Comparison of ENCODE assay signal across 18 cellular contexts in genomic region chr3:49023775-49024174, GRCh38. TPM values are rescaled to one million over a fixed set of nuclear protein-coding genes. Genes with fewer than 3 reads are reported as not detected.
A peak's percentile ranks its signal among the peaks of the same experiment; 100 is the strongest.
DNase-seq lines count a peak whose midpoint lies in the region; ATAC-seq, FAIRE-seq and TF ChIP-seq lines count a peak whose summit lies in the region.
"Had no signal": no experiment of that assay in that cellular context is flagged by ENCODE, and none has a peak within 500 bp of the region (broad histone marks: within the 10 kb centered on the region; RNA-seq: fewer than 3 reads in every experiment).

No MANE protein-coding gene starts in this region.

- no peak for FAIRE-seq in A549 (lab: Jason Lieb, UNC)

- peaks cover 84% of the 10 kb centered on the region for H3K36me3 Mint-ChIP-seq in Caco-2 (ENCODE audit: insufficient read depth, unreplicated experiment)
- peaks cover 58% of the 10 kb centered on the region for H3K36me3 Mint-ChIP-seq in activated CD4-positive, alpha-beta memory T cell treated with anti-CD3 and anti-CD28 coated beads for 36 hours
- H3K36me3 Mint-ChIP-seq in immature natural killer cell, result peaks cover 0 to 14% (median 0%) of the 10 kb centered on the region in 3 donors

- no peak overlapping the region for H3K27ac ChIP-seq in A549
- H3K27ac ChIP-seq: right atrium auricular region, WERI-Rb-1 had no signal

- H3K4me3 Mint-ChIP-seq in Caco-2 (ENCODE audit: unreplicated experiment) (peak overlapping the region; percentile 88), immature natural killer cell (peak overlapping the region; percentile 33 to 97 (median 91))
- peak overlapping the region; percentile 97 for H3K4me3 Mint-ChIP-seq in activated CD4-positive, alpha-beta memory T cell treated with anti-CD3 and anti-CD28 coated beads for 36 hours

- H3K4me1 ChIP-seq in A549 (peaks cover 36% of the 10 kb centered on the region), Caco-2 (peaks cover 15% of the 10 kb centered on the region)

- TF ChIP-seq RAD21 in A549 (conservative IDR thresholded peaks at IDR 0.05 in 1 of 2, IDR thresholded peaks at IDR 0.05 in 1 of 2), result no peak

- BruUV-seq in Caco-2 (replicated peaks; lab: Mats Ljungman, UMichigan), result TSS peak; percentile 34

- peaks cover 5% of the 10 kb centered on the region for H3K36me3 ChIP-seq in Caco-2 (ENCODE audit: control insufficient read depth, insufficient read depth, low read length)

- 94% methylated on average over 4 of the region's 4 CpGs for WGBS in A549 (ENCODE audit: missing lambda C conversion rate)

- ATAC-seq in A549 (no peak), GM21423 (IDR thresholded peaks at IDR 0.05; ENCODE audit: unreplicated experiment) (no peak), HG03097 (IDR thresholded peaks at IDR 0.05; ENCODE audit: low FRiP score, unreplicated experiment) (no peak)
- ATAC-seq: left colon had no signal

- H3K4me1 Mint-ChIP-seq in Caco-2 (ENCODE audit: low read depth, unreplicated experiment) (peaks cover 14% of the 10 kb centered on the region), immature natural killer cell (peaks cover 49 to 54% of the 10 kb centered on the region in 2 donors)
- H3K4me1 Mint-ChIP-seq in activated CD4-positive, alpha-beta memory T cell treated with anti-CD3 and anti-CD28 coated beads for 36 hours (ENCODE audit: low read depth), result peaks cover 64% of the 10 kb centered on the region

- intact Hi-C loops in Caco-2 (cut with micrococcal nuclease; ENCODE audit: unreplicated experiment), result loop anchor here (10.0 kb wide), 1 partner anchor 131 kb away; no protein-coding TSS in a partner anchor
- intact Hi-C loops in activated CD4-positive, alpha-beta memory T cell treated with anti-CD3 and anti-CD28 coated beads for 36 hours (cut with micrococcal nuclease), result loop anchor here (5.0 to 10.0 kb wide), 4 partner anchors 306 to 421 kb away; partner anchors contain the start of genes IP6K2, RHOA, TCTA and USP4

- H3K27ac Mint-ChIP-seq in Caco-2 (ENCODE audit: unreplicated experiment) (no peak overlapping the region), immature natural killer cell (peak overlapping the region in 5 of 6 donors; percentile 14 to 81 (median 32))
- H3K27ac Mint-ChIP-seq in activated CD4-positive, alpha-beta memory T cell treated with anti-CD3 and anti-CD28 coated beads for 36 hours, result peak overlapping the region; percentile 58

- H3K9me3 ChIP-seq in A549 (no peaks in the 10 kb centered on the region), Caco-2 (no peaks in the 10 kb centered on the region)
- H3K9me3 ChIP-seq: right atrium auricular region had no signal

- H3K27me3 Mint-ChIP-seq in Caco-2 (ENCODE audit: insufficient read depth, unreplicated experiment), result no peaks in the 10 kb centered on the region
- H3K27me3 Mint-ChIP-seq in activated CD4-positive, alpha-beta memory T cell treated with anti-CD3 and anti-CD28 coated beads for 36 hours, result no peaks in the 10 kb centered on the region
- peaks cover 6 to 19% (median 8%) of the 10 kb centered on the region in 3 donors for H3K27me3 Mint-ChIP-seq in immature natural killer cell (ENCODE audit: low read depth in 3 of 3)

- no peaks in the 10 kb centered on the region for H3K9me3 Mint-ChIP-seq in Caco-2 (ENCODE audit: unreplicated experiment)
- H3K9me3 Mint-ChIP-seq in activated CD4-positive, alpha-beta memory T cell treated with anti-CD3 and anti-CD28 coated beads for 36 hours, result no peaks in the 10 kb centered on the region
- H3K9me3 Mint-ChIP-seq in immature natural killer cell, result no peaks in the 10 kb centered on the region
- H3K9me3 Mint-ChIP-seq: CD14-positive monocyte had no signal

- DNase-seq in A549 (ENCODE audit: low read depth in 1 of 2, low spot score in 1 of 2) (no peak), Caco-2 (no peak), immature natural killer cell (no peak), NCI-H82 (lab: John Stamatoyannopoulos, UW) (no peak)
- DNase-seq in activated CD4-positive, alpha-beta memory T cell treated with anti-CD3 and anti-CD28 coated beads for 36 hours, result no peak
- no peak for DNase-seq in activated effector memory CD4-positive, alpha-beta T cell treated with Interleukin-2 at 50 U/mL for 16 hours
- DNase-seq: GDM1; GOT3; KG1; left colon; NCI-H1930; SHP77; stimulated activated CD4-positive, alpha-beta T cell treated with anti-CD3 and anti-CD28 coated beads, Interleukin-2, amount 100 ng/mL, for 24 hours; WERI-Rb-1 had no signal

- no peaks in the 10 kb centered on the region for H3K27me3 ChIP-seq in Caco-2 (replicated peaks; ENCODE audit: control insufficient read depth, insufficient read depth, low read length)
- H3K27me3 ChIP-seq: right atrium auricular region had no signal

- TF ChIP-seq CTCF in A549 (IDR thresholded peaks at IDR 0.05) (no peak), Caco-2 (IDR thresholded peaks at IDR 0.05; ENCODE audit: insufficient read depth in 1 of 2, low read depth in 1 of 2, low read length in 1 of 2, severe bottlenecking in 1 of 2, unreplicated experiment in 1 of 2) (no peak)

- TF ChIP-seq POLR2A in A549 (IDR thresholded peaks at IDR 0.05; ENCODE audit: low read length), result no peak

- H3K4me3 ChIP-seq in A549 (no peak overlapping the region), Caco-2 (ENCODE audit: low read depth, low read length) (no peak overlapping the region)
- H3K4me3 ChIP-seq: right atrium auricular region had no signal

- TF ChIP-seq EP300 in A549 (IDR thresholded peaks at IDR 0.05), result no peak

- CTCF ChIA-PET in A549 (lab: Yijun Ruan, JAX), result interaction anchor here (0.9 to 30.1 kb wide), 5 partner anchors 9 to 43 kb away, joined by 3 to 385 read pairs (median 6); partner anchors contain the start of gene P4HTM
- CTCF ChIA-PET in Caco-2 (lab: Charles Lee), result interaction anchor here (0.6 to 0.9 kb wide), 2 partner anchors 29 to 36 kb away, joined by 4 read pairs; no protein-coding TSS in a partner anchor
- CTCF ChIA-PET in activated CD4-positive, alpha-beta memory T cell treated with anti-CD3 and anti-CD28 coated beads for 36 hours (lab: Charles Lee), result interaction anchor here (1.3 to 6.3 kb wide), 2 partner anchors 16 to 35 kb away, joined by 5 to 88 read pairs; partner anchors contain the start of genes P4HTM and WDR6

- POLR2A ChIA-PET in A549 (lab: Yijun Ruan, JAX) (interaction anchor here (2.2 to 4.6 kb wide), 2 partner anchors 17 to 71 kb away, joined by 7 to 57 read pairs; partner anchors contain the start of genes QRICH1 and WDR6), Caco-2 (lab: Charles Lee) (interaction anchor here (0.6 to 4.4 kb wide), 2 partner anchors 12 to 16 kb away, joined by 3 to 92 read pairs; partner anchors contain the start of gene WDR6)
- POLR2A ChIA-PET in activated CD4-positive, alpha-beta memory T cell treated with anti-CD3 and anti-CD28 coated beads for 36 hours (lab: Charles Lee), result interaction anchor here (0.7 to 9.7 kb wide), 4 partner anchors 14 to 71 kb away, joined by 3 to 135 read pairs (median 4); partner anchors contain the start of genes P4HTM, QRICH1 and WDR6

- H3K4me2 ChIP-seq in A549, result peak overlapping the region; percentile 82; the same call in 2 of the 3 replicates

RNA-seq across cellular contexts. Expression of gene NDUFAF3, which starts 1.9 kb away (rescaled TPM):
- polyA plus RNA-seq in A549 (2011; rRNA removed) (44.3 and 46.5 TPM in 2 replicates), A549 (2017; fragmentation: RNase III; extraction: RNeasy Plus Mini Kit Qiagen cat#74134 plus additional on column Dnase treatment) (68.1 to 76.9 TPM (median 71.4 TPM) in 3 replicates), immature natural killer cell (100 to 1,000 TPM; 118 to 204 (median 142) TPM)
- 117 and 142 TPM in 2 replicates for polyA plus RNA-seq in A549 (2012; cell fraction: cytosol; rRNA removed)
- 75.9 and 117 TPM in 2 replicates for polyA plus RNA-seq in A549 (2012; cell fraction: nucleus; rRNA removed)
- polyA minus RNA-seq in A549 (2011; rRNA and poly(A)+ RNA removed), result 52.6 and 55.7 TPM in 2 replicates
- 65.9 and 68.7 TPM in 2 replicates for total RNA-seq in Caco-2 (2022)
- 100 to 1,000 TPM; 101 to 106 TPM for total RNA-seq in activated CD4-positive, alpha-beta memory T cell treated with anti-CD3 and anti-CD28 coated beads for 36 hours

RNA-seq across cellular contexts. Expression of gene DALRD3, which starts 5.4 kb away (rescaled TPM):
- polyA plus RNA-seq in A549 (2011; rRNA removed), result 35.8 and 47.1 TPM in 2 replicates
- 41.1 and 49.9 TPM in 2 replicates for polyA plus RNA-seq in A549 (2012; cell fraction: cytosol; rRNA removed)
- 126 and 127 TPM in 2 replicates for polyA plus RNA-seq in A549 (2012; cell fraction: nucleus; rRNA removed)
- 20.1 to 21.4 TPM (median 20.5 TPM) in 3 replicates for polyA plus RNA-seq in A549 (2017; fragmentation: RNase III; extraction: RNeasy Plus Mini Kit Qiagen cat#74134 plus additional on column Dnase treatment)
- 60.7 and 76.0 TPM in 2 replicates for polyA minus RNA-seq in A549 (2011; rRNA and poly(A)+ RNA removed)
- 21.4 and 21.5 TPM in 2 replicates for total RNA-seq in Caco-2 (2022)
- 10 to 100 TPM; 26.2 to 26.5 TPM for total RNA-seq in activated CD4-positive, alpha-beta memory T cell treated with anti-CD3 and anti-CD28 coated beads for 36 hours
- 10 to 100 TPM; 17.1 to 26.9 (median 21.8) TPM for polyA plus RNA-seq in immature natural killer cell

RNA-seq across cellular contexts. Expression of gene IMPDH2, which starts 5.4 kb away (rescaled TPM):
- polyA plus RNA-seq in A549 (2011; rRNA removed) (212 and 222 TPM in 2 replicates), A549 (2017; fragmentation: RNase III; extraction: RNeasy Plus Mini Kit Qiagen cat#74134 plus additional on column Dnase treatment) (175 to 203 TPM (median 177 TPM) in 3 replicates), immature natural killer cell (10 to 100 TPM; 44.8 to 52.6 (median 52.0) TPM)
- polyA plus RNA-seq in A549 (2012; cell fraction: cytosol; rRNA removed), result 207 and 237 TPM in 2 replicates
- polyA plus RNA-seq in A549 (2012; cell fraction: nucleus; rRNA removed), result 220 and 246 TPM in 2 replicates
- 336 and 390 TPM in 2 replicates for polyA minus RNA-seq in A549 (2011; rRNA and poly(A)+ RNA removed)
- 233 and 240 TPM in 2 replicates for total RNA-seq in Caco-2 (2022)
- total RNA-seq in activated CD4-positive, alpha-beta memory T cell treated with anti-CD3 and anti-CD28 coated beads for 36 hours, result 100 to 1,000 TPM; 430 to 454 TPM

RNA-seq across cellular contexts. Expression of gene WDR6, which starts 16.6 kb away (rescaled TPM):
- polyA plus RNA-seq in A549 (2011; rRNA removed) (64.2 and 80.5 TPM in 2 replicates), A549 (2017; fragmentation: RNase III; extraction: RNeasy Plus Mini Kit Qiagen cat#74134 plus additional on column Dnase treatment) (97.6 to 106 TPM (median 99.6 TPM) in 3 replicates), immature natural killer cell (100 to 1,000 TPM in 1 of 3 donors, 10 to 100 TPM in 2; 56.8 to 114 (median 70.6) TPM)
- 105 and 126 TPM in 2 replicates for polyA plus RNA-seq in A549 (2012; cell fraction: cytosol; rRNA removed)
- 629 and 659 TPM in 2 replicates for polyA plus RNA-seq in A549 (2012; cell fraction: nucleus; rRNA removed)
- 96.2 and 100 TPM in 2 replicates for polyA minus RNA-seq in A549 (2011; rRNA and poly(A)+ RNA removed)
- total RNA-seq in Caco-2 (2022), result 184 and 185 TPM in 2 replicates
- total RNA-seq in activated CD4-positive, alpha-beta memory T cell treated with anti-CD3 and anti-CD28 coated beads for 36 hours, result 100 to 1,000 TPM; 139 to 144 TPM

RNA-seq across cellular contexts. Expression of gene P4HTM, which starts 33.7 kb away (rescaled TPM):
- 16.4 and 18.9 TPM in 2 replicates for polyA plus RNA-seq in A549 (2011; rRNA removed)
- 23.9 and 26.5 TPM in 2 replicates for polyA plus RNA-seq in A549 (2012; cell fraction: cytosol; rRNA removed)
- 77.9 and 98.6 TPM in 2 replicates for polyA plus RNA-seq in A549 (2012; cell fraction: nucleus; rRNA removed)
- 12.1 to 14.4 TPM (median 13.8 TPM) in 3 replicates for polyA plus RNA-seq in A549 (2017; fragmentation: RNase III; extraction: RNeasy Plus Mini Kit Qiagen cat#74134 plus additional on column Dnase treatment)
- 26.4 and 30.0 TPM in 2 replicates for polyA minus RNA-seq in A549 (2011; rRNA and poly(A)+ RNA removed)
- 24.4 and 25.5 TPM in 2 replicates for total RNA-seq in Caco-2 (2022)
- 10 to 100 TPM; 32.7 to 32.8 TPM for total RNA-seq in activated CD4-positive, alpha-beta memory T cell treated with anti-CD3 and anti-CD28 coated beads for 36 hours
- polyA plus RNA-seq in immature natural killer cell, result 10 to 100 TPM; 16.8 to 26.8 (median 24.9) TPM
